ENCODE assay signal across 8 cellular contexts in the genomic region with DNA sequence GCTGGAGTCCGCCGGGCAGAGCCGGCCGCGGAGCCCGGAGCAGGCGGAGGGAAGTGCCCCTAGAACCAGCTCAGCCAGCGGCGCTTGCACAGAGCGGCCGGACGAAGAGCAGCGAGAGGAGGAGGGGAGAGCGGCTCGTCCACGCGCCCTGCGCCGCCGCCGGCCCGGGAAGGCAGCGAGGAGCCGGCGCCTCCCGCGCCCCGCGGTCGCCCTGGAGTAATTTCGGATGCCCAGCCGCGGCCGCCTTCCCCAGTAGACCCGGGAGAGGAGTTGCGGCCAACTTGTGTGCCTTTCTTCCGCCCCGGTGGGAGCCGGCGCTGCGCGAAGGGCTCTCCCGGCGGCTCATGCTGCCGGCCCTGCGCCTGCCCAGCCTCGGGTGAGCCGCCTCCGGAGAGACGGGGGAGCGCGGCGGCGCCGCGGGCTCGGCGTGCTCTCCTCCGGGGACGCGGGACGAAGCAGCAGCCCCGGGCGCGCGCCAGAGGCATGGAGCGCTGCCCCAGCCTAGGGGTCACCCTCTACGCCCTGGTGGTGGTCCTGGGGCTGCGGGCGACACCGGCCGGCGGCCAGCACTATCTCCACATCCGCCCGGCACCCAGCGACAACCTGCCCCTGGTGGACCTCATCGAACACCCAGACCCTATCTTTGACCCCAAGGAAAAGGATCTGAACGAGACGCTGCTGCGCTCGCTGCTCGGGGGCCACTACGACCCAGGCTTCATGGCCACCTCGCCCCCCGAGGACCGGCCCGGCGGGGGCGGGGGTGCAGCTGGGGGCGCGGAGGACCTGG. TPM values are rescaled to one million over a fixed set of nuclear protein-coding genes. Genes with fewer than 3 reads are reported as not detected.
DNase-seq lines count a peak whose midpoint lies in the region; ATAC-seq lines count a peak whose summit lies in the region.

No MANE protein-coding gene starts in this region.

- H3K4me3 Mint-ChIP-seq in memory B cell: peak overlapping the region; percentile 67
- peak overlapping the region; percentile 71 for H3K4me3 Mint-ChIP-seq in stimulated activated memory B cell treated with anti-CD40 and anti-IgM and Interleukin-4, amounts not matched to agents 10 μg/mL and 1 μg/mL and 100 μg/mL, for 72 hours

- H3K9me3 Mint-ChIP-seq in memory B cell: no peaks in the 10 kb centered on the region
- H3K9me3 Mint-ChIP-seq in stimulated activated memory B cell treated with anti-CD40 and anti-IgM and Interleukin-4, amounts not matched to agents 10 μg/mL and 1 μg/mL and 100 μg/mL, for 72 hours: no peaks in the 10 kb centered on the region

- peak overlapping the region; percentile 78 for H3K4me3 ChIP-seq in ectodermal cell (ENCODE audit: insufficient read depth, low read depth, low read length)

- ATAC-seq in memory B cell (ENCODE audit: low read depth): peak; percentile 36
- peak; percentile 60 for ATAC-seq in stimulated activated memory B cell treated with anti-CD40 and anti-IgM and Interleukin-4, amounts not matched to agents 10 μg/mL and 1 μg/mL and 100 μg/mL, for 72 hours

- H3K27me3 Mint-ChIP-seq in memory B cell: peaks cover 32% of the 10 kb centered on the region
- peaks cover 70% of the 10 kb centered on the region for H3K27me3 Mint-ChIP-seq in stimulated activated memory B cell treated with anti-CD40 and anti-IgM and Interleukin-4, amounts not matched to agents 10 μg/mL and 1 μg/mL and 100 μg/mL, for 72 hours

- no peaks in the 10 kb centered on the region for H3K9me3 ChIP-seq in ectodermal cell (ENCODE audit: control insufficient read depth, low read length)

- no peaks in the 10 kb centered on the region for H3K36me3 ChIP-seq in ectodermal cell (ENCODE audit: control insufficient read depth, insufficient read depth, low read length)

- H3K27ac ChIP-seq in ectodermal cell (ENCODE audit: insufficient read depth, low read depth, low read length, poor library complexity, severe bottlenecking): peak overlapping the region; percentile 60

- peaks cover 15% of the 10 kb centered on the region for H3K4me1 Mint-ChIP-seq in memory B cell
- H3K4me1 Mint-ChIP-seq in stimulated activated memory B cell treated with anti-CD40 and anti-IgM and Interleukin-4, amounts not matched to agents 10 μg/mL and 1 μg/mL and 100 μg/mL, for 72 hours: peaks cover 34% of the 10 kb centered on the region

- 0% methylated on average over 91 of the region's 91 CpGs for WGBS in ectodermal cell, 2 experiments

- H3K4me1 ChIP-seq in ectodermal cell (ENCODE audit: control insufficient read depth, insufficient read depth, low read length): peaks cover 17% of the 10 kb centered on the region

- peak; percentile 38 to 87 (median 68) for DNase-seq in stimulated activated naive CD4-positive, alpha-beta T cell (lab: John Stamatoyannopoulos, UW)
- no peak for DNase-seq in stimulated activated naive CD4-positive, alpha-beta T cell treated with Interleukin-2 at 50 U/mL for 16 hours (lab: John Stamatoyannopoulos, UW)
- peak; percentile 12 for DNase-seq in NCI-H146 treated with DMSO at 0.1 percent for 48 hours (lab: John Stamatoyannopoulos, UW; ENCODE audit: unreplicated experiment)
- peak; percentile 40 for DNase-seq in activated CD4-positive, alpha-beta T cell treated with anti-CD3 and anti-CD28 coated beads, Interleukin-2, amount 50 U/mL, for 1 hour
- DNase-seq in memory B cell (ENCODE audit: low spot score in 2 of 2): peak; percentile 16 to 37
- DNase-seq in NK-92 (lab: John Stamatoyannopoulos, UW; ENCODE audit: unreplicated experiment): no peak

- peaks cover 50% of the 10 kb centered on the region for H3K27me3 ChIP-seq in ectodermal cell (ENCODE audit: control insufficient read depth, insufficient read depth, low read length, poor library complexity, severe bottlenecking)

- H3K36me3 Mint-ChIP-seq in memory B cell: no peaks in the 10 kb centered on the region
- H3K36me3 Mint-ChIP-seq in stimulated activated memory B cell treated with anti-CD40 and anti-IgM and Interleukin-4, amounts not matched to agents 10 μg/mL and 1 μg/mL and 100 μg/mL, for 72 hours: no peaks in the 10 kb centered on the region

- no peak overlapping the region for H3K27ac Mint-ChIP-seq in memory B cell
- H3K27ac Mint-ChIP-seq in stimulated activated memory B cell treated with anti-CD40 and anti-IgM and Interleukin-4, amounts not matched to agents 10 μg/mL and 1 μg/mL and 100 μg/mL, for 72 hours: no peak overlapping the region

RNA-seq across cellular contexts. Expression of a gene that starts 0.4 kb away (rescaled TPM):
- 6.8 TPM for polyA plus RNA-seq in ectodermal cell (2013, experiment 1 of 4)
- polyA plus RNA-seq in ectodermal cell (2013, experiment 2 of 4): 7.4 TPM
- 10.6 TPM for polyA plus RNA-seq in ectodermal cell (2013, experiment 3 of 4)
- polyA plus RNA-seq in ectodermal cell (2013, experiment 4 of 4): 11.9 TPM

Comparison
In these comparisons a context has a peak if more than half of its experiments do, and no peak if none do; other contexts are left out.
1. DNase-seq: peak in stimulated activated naive CD4-positive, alpha-beta T cell (6 of 6), NCI-H146 treated with DMSO at 0.1 percent for 48 hours (single experiment), activated CD4-positive, alpha-beta T cell treated with anti-CD3 and anti-CD28 coated beads, Interleukin-2, amount 50 U/mL, for 1 hour (single experiment) and memory B cell (2 of 2); none in stimulated activated naive CD4-positive, alpha-beta T cell treated with Interleukin-2 at 50 U/mL for 16 hours (single experiment) and NK-92 (single experiment).